In the genomic region with DNA sequence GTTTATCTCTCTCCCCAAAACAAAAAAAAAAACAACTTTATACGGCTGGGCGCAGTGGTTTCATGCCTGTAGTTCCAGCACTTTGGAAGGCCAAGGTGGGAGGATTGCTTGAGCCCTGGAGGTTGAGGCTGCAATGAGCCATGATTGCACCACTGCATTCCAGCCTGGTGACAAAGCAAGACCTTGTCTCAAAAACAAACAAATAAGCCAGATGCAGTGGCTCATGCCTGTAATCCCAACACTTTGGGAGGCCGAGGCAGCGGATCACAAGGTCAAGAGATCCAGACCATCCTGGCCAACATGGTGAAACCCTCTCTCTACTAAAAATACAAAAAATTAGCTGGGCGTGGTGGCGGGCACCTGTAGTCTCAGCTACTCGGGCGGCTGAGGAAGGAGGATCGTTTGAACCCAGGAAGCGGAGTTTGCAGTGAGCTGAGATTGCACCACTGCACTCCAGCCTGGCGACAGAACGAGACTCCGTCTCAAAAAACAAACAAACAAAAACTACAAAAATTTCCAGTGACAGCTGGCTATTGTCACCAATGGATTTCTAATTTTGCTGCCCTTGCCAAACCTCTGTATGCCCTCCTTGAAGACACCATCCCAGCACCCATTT, we compare ENCODE assay signal across 1 cellular context.
TF ChIP-seq lines count a peak whose summit lies in the region.
"Not testable (repeated sequence)": the region's sequence is repeated elsewhere in the genome, so short reads cannot be mapped to it uniquely, and the experiment has no call there.

No MANE protein-coding gene starts in this region.

TF ChIP-seq in HepG2, 621 proteins besides CTCF, POLR2A, EP300 and RAD21 (continued from another document and continues in another):
- TF ChIP-seq PATZ1 (CRISPR knock-in tag; IDR thresholded peaks at IDR 0.05) (peak; percentile 14; the same call in 1 of the 2 replicates), ZNF280D (CRISPR knock-in tag; IDR thresholded peaks at IDR 0.05) (peak; percentile 83; the same call in 1 of the 2 replicates), ZFX (CRISPR knock-in tag; IDR thresholded peaks at IDR 0.05; ENCODE audit: low read depth) (peak; percentile 38; the same call in 1 of the 2 replicates), FOXA3 (CRISPR knock-in tag; IDR thresholded peaks at IDR 0.05) (peak; percentile 81), SKI (IDR thresholded peaks at IDR 0.05; ENCODE audit: partially characterized antibody) (peak; percentile 26), FOXP1 (CRISPR knock-in tag; IDR thresholded peaks at IDR 0.05) (peak; percentile 80), FOXC1 (CRISPR knock-in tag; IDR thresholded peaks at IDR 0.05; ENCODE audit: borderline replicate concordance) (peak; percentile 39; the same call in 1 of the 2 replicates), FOXO1 (CRISPR knock-in tag; IDR thresholded peaks at IDR 0.05) (peak; percentile 68; the same call in 1 of the 2 replicates), ZNF629 (CRISPR knock-in tag; conservative IDR thresholded peaks at IDR 0.05) (0 out of 2 replicates have a peak, but pooled peaks have one; percentile 9), MYC (CRISPR knock-in tag; IDR thresholded peaks at IDR 0.05; ENCODE audit: borderline replicate concordance) (peak; percentile 24; the same call in 1 of the 2 replicates), CREM (IDR thresholded peaks at IDR 0.05) (peak; percentile 36; the same call in 1 of the 2 replicates), CREB1 (CRISPR knock-in tag; IDR thresholded peaks at IDR 0.05) (peak; percentile 30; the same call in 1 of the 2 replicates), NR2F6 (IDR thresholded peaks at IDR 0.05) (peak; percentile 40; the same call in 1 of the 2 replicates), NR2F6 (CRISPR knock-in tag; IDR thresholded peaks at IDR 0.05) (peak; percentile 64; the same call in 1 of the 2 replicates), TCF7 (IDR thresholded peaks at IDR 0.05; ENCODE audit: low read depth) (0 out of 2 replicates have a peak, but pooled peaks have one; percentile 16), RARA (CRISPR knock-in tag; IDR thresholded peaks at IDR 0.05) (peak; percentile 70), ZNF460 (CRISPR knock-in tag; IDR thresholded peaks at IDR 0.05; ENCODE audit: borderline replicate concordance) (peak; percentile 66; the same call in 1 of the 2 replicates), GABPA (CRISPR knock-in tag; IDR thresholded peaks at IDR 0.05; ENCODE audit: low read depth) (peak; percentile 21; the same call in 1 of the 2 replicates), GATAD1 (CRISPR knock-in tag; IDR thresholded peaks at IDR 0.05) (0 out of 2 replicates have a peak, but pooled peaks have one; percentile 33), SOX13 (IDR thresholded peaks at IDR 0.05) (0 out of 2 replicates have a peak, but pooled peaks have one; percentile 32), SOX13 (CRISPR knock-in tag; conservative IDR thresholded peaks at IDR 0.05 in 1 of 2, IDR thresholded peaks at IDR 0.05 in 1 of 2) (peak in 1 of 2 experiments; percentile 72; a peak in 2 of 4 replicates), HDAC1 (CRISPR knock-in tag; IDR thresholded peaks at IDR 0.05) (peak; percentile 60; the same call in 1 of the 2 replicates), PITX1 (CRISPR knock-in tag; IDR thresholded peaks at IDR 0.05) (peak; percentile 56; the same call in 1 of the 2 replicates), MED1 (CRISPR knock-in tag; IDR thresholded peaks at IDR 0.05) (peak; percentile 72), HDAC2 (CRISPR knock-in tag; IDR thresholded peaks at IDR 0.05) (peak; percentile 49; the same call in 1 of the 2 replicates), RXRB (CRISPR knock-in tag; IDR thresholded peaks at IDR 0.05; ENCODE audit: borderline replicate concordance) (peak; percentile 59; the same call in 1 of the 2 replicates), FOXK1 (CRISPR knock-in tag; IDR thresholded peaks at IDR 0.05; ENCODE audit: borderline replicate concordance, low read depth) (peak; percentile 66; the same call in 1 of the 2 replicates), NR2C2 (CRISPR knock-in tag; IDR thresholded peaks at IDR 0.05; ENCODE audit: borderline replicate concordance) (peak; percentile 32; the same call in 1 of the 2 replicates)
- TF ChIP-seq, protein P1, sequence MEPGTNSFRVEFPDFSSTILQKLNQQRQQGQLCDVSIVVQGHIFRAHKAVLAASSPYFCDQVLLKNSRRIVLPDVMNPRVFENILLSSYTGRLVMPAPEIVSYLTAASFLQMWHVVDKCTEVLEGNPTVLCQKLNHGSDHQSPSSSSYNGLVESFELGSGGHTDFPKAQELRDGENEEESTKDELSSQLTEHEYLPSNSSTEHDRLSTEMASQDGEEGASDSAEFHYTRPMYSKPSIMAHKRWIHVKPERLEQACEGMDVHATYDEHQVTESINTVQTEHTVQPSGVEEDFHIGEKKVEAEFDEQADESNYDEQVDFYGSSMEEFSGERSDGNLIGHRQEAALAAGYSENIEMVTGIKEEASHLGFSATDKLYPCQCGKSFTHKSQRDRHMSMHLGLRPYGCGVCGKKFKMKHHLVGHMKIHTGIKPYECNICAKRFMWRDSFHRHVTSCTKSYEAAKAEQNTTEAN (CRISPR knock-in tag; conservative IDR thresholded peaks at IDR 0.05): 0 out of 2 replicates have a peak, but pooled peaks have one; percentile 18
- TF ChIP-seq FOXP1 (IDR thresholded peaks at IDR 0.05); CREM (CRISPR knock-in tag; IDR thresholded peaks at IDR 0.05); CREB1 (IDR thresholded peaks at IDR 0.05); GABPA (IDR thresholded peaks at IDR 0.05; ENCODE audit: low read depth, low read length): not testable (repeated sequence)
- TF ChIP-seq, protein P2, sequence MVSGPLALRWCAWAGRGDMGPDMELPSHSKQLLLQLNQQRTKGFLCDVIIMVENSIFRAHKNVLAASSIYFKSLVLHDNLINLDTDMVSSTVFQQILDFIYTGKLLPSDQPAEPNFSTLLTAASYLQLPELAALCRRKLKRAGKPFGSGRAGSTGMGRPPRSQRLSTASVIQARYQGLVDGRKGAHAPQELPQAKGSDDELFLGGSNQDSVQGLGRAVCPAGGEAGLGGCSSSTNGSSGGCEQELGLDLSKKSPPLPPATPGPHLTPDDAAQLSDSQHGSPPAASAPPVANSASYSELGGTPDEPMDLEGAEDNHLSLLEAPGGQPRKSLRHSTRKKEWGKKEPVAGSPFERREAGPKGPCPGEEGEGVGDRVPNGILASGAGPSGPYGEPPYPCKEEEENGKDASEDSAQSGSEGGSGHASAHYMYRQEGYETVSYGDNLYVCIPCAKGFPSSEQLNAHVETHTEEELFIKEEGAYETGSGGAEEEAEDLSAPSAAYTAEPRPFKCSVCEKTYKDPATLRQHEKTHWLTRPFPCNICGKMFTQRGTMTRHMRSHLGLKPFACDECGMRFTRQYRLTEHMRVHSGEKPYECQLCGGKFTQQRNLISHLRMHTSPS (CRISPR knock-in tag; IDR thresholded peaks at IDR 0.05; ENCODE audit: low read depth): peak; percentile 33; the same call in 1 of the 2 replicates
- TF ChIP-seq, protein P3, sequence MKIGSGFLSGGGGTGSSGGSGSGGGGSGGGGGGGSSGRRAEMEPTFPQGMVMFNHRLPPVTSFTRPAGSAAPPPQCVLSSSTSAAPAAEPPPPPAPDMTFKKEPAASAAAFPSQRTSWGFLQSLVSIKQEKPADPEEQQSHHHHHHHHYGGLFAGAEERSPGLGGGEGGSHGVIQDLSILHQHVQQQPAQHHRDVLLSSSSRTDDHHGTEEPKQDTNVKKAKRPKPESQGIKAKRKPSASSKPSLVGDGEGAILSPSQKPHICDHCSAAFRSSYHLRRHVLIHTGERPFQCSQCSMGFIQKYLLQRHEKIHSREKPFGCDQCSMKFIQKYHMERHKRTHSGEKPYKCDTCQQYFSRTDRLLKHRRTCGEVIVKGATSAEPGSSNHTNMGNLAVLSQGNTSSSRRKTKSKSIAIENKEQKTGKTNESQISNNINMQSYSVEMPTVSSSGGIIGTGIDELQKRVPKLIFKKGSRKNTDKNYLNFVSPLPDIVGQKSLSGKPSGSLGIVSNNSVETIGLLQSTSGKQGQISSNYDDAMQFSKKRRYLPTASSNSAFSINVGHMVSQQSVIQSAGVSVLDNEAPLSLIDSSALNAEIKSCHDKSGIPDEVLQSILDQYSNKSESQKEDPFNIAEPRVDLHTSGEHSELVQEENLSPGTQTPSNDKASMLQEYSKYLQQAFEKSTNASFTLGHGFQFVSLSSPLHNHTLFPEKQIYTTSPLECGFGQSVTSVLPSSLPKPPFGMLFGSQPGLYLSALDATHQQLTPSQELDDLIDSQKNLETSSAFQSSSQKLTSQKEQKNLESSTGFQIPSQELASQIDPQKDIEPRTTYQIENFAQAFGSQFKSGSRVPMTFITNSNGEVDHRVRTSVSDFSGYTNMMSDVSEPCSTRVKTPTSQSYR (CRISPR knock-in tag; IDR thresholded peaks at IDR 0.05; ENCODE audit: borderline replicate concordance): peak; percentile 32; the same call in 1 of the 2 replicates
- TF ChIP-seq, protein P4, sequence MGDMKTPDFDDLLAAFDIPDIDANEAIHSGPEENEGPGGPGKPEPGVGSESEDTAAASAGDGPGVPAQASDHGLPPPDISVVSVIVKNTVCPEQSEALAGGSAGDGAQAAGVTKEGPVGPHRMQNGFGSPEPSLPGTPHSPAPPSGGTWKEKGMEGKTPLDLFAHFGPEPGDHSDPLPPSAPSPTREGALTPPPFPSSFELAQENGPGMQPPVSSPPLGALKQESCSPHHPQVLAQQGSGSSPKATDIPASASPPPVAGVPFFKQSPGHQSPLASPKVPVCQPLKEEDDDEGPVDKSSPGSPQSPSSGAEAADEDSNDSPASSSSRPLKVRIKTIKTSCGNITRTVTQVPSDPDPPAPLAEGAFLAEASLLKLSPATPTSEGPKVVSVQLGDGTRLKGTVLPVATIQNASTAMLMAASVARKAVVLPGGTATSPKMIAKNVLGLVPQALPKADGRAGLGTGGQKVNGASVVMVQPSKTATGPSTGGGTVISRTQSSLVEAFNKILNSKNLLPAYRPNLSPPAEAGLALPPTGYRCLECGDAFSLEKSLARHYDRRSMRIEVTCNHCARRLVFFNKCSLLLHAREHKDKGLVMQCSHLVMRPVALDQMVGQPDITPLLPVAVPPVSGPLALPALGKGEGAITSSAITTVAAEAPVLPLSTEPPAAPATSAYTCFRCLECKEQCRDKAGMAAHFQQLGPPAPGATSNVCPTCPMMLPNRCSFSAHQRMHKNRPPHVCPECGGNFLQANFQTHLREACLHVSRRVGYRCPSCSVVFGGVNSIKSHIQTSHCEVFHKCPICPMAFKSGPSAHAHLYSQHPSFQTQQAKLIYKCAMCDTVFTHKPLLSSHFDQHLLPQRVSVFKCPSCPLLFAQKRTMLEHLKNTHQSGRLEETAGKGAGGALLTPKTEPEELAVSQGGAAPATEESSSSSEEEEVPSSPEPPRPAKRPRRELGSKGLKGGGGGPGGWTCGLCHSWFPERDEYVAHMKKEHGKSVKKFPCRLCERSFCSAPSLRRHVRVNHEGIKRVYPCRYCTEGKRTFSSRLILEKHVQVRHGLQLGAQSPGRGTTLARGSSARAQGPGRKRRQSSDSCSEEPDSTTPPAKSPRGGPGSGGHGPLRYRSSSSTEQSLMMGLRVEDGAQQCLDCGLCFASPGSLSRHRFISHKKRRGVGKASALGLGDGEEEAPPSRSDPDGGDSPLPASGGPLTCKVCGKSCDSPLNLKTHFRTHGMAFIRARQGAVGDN (CRISPR knock-in tag; IDR thresholded peaks at IDR 0.05): peak; percentile 28
- TF ChIP-seq, protein P5, sequence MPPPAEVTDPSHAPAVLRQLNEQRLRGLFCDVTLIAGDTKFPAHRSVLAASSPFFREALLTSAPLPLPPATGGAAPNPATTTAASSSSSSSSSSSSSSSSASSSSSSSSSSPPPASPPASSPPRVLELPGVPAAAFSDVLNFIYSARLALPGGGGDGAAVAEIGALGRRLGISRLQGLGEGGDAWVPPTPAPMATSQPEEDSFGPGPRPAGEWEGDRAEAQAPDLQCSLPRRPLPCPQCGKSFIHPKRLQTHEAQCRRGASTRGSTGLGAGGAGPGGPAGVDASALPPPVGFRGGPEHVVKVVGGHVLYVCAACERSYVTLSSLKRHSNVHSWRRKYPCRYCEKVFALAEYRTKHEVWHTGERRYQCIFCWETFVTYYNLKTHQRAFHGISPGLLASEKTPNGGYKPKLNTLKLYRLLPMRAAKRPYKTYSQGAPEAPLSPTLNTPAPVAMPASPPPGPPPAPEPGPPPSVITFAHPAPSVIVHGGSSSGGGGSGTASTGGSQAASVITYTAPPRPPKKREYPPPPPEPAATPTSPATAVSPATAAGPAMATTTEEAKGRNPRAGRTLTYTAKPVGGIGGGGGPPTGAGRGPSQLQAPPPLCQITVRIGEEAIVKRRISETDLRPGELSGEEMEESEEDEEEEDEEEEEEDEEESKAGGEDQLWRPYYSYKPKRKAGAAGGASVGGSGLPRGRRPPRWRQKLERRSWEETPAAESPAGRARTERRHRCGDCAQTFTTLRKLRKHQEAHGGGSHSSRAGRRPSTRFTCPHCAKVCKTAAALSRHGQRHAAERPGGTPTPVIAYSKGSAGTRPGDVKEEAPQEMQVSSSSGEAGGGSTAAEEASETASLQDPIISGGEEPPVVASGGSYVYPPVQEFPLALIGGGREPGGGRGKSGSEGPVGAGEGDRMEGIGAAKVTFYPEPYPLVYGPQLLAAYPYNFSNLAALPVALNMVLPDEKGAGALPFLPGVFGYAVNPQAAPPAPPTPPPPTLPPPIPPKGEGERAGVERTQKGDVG (CRISPR knock-in tag; IDR thresholded peaks at IDR 0.05; ENCODE audit: borderline replicate concordance): 0 out of 2 replicates have a peak, but pooled peaks have one; percentile 25
